In the genomic region with DNA sequence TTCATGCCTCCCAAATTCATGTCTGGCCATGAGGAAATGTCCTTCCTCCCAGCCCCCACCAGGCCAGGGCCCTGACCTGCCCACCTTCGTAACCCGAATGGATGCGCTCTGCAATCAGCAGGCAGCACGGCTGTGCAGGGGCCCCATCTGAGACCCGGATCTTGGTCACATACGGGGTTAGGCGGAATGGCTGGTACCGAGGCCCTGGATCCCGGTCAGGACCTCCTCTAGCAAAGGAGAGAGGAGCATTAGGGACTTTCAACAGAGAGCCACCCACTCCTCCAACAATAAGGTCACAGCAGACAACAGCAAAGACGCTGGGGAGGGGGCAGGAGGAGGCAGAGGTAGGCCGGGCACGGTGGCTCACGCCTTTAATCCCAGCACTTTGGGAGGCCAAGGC, we compare ENCODE assay signal across 23 cellular contexts. TPM values are rescaled to one million over a fixed set of nuclear protein-coding genes. Genes with fewer than 3 reads are reported as not detected.
DNase-seq lines count a peak whose midpoint lies in the region; ATAC-seq and TF ChIP-seq lines count a peak whose summit lies in the region.
"Had no signal": no experiment of that assay in that cellular context is flagged by ENCODE, and none has a peak within 500 bp of the region (broad histone marks: within the 10 kb centered on the region; RNA-seq: fewer than 3 reads in every experiment).

No MANE protein-coding gene starts in this region.

- H3K4me3 ChIP-seq in tibial nerve: no peak overlapping the region
- H3K4me3 ChIP-seq: GM12878, K562, mucosa of descending colon had no signal

- H3K4me1 ChIP-seq in tibial nerve: peaks cover 3 to 75% (median 30%) of the 10 kb centered on the region in 4 donors

- H3K27ac Mint-ChIP-seq in T-helper 17 cell: no peak overlapping the region
- H3K27ac Mint-ChIP-seq in central memory CD8-positive, alpha-beta T cell (ENCODE audit: low read depth): no peak overlapping the region
- no peak overlapping the region for H3K27ac Mint-ChIP-seq in neural crest cell (ENCODE audit: unreplicated experiment)
- H3K27ac Mint-ChIP-seq: activated CD4-positive, alpha-beta memory T cell treated with anti-CD3 and anti-CD28 coated beads for 36 hours had no signal

- TF ChIP-seq CTCF in neural crest cell (conservative IDR thresholded peaks at IDR 0.05) (no peak), tibial nerve (IDR thresholded peaks at IDR 0.05) (no peak)

- H3K36me3 ChIP-seq in tibial nerve: peaks cover 39 to 76% (median 62%) of the 10 kb centered on the region in 3 donors

- H3K4me1 Mint-ChIP-seq in T-helper 17 cell (peaks cover 57% of the 10 kb centered on the region), neural crest cell (peaks cover 6% of the 10 kb centered on the region)
- H3K4me1 Mint-ChIP-seq in central memory CD8-positive, alpha-beta T cell: peaks cover 32% of the 10 kb centered on the region

- peak overlapping the region; percentile 68 for H3K4me3 Mint-ChIP-seq in T-helper 17 cell
- H3K4me3 Mint-ChIP-seq in central memory CD8-positive, alpha-beta T cell: peak overlapping the region; percentile 64
- H3K4me3 Mint-ChIP-seq in neural crest cell: peak overlapping the region; percentile 19
- H3K4me3 Mint-ChIP-seq: activated CD4-positive, alpha-beta memory T cell treated with anti-CD3 and anti-CD28 coated beads for 36 hours had no signal

- H3K27ac ChIP-seq in tibial nerve: peak overlapping the region; percentile 44 to 100 (median 100)
- no peak overlapping the region for H3K27ac ChIP-seq in substantia nigra (ENCODE audit: low read depth, low read length, poor library complexity, severe bottlenecking)

- no peak for TF ChIP-seq EP300 in tibial nerve (IDR thresholded peaks at IDR 0.05)

- H3K27me3 Mint-ChIP-seq in T-helper 17 cell (no peaks in the 10 kb centered on the region), neural crest cell (ENCODE audit: low read depth) (no peaks in the 10 kb centered on the region)
- no peaks in the 10 kb centered on the region for H3K27me3 Mint-ChIP-seq in central memory CD8-positive, alpha-beta T cell
- H3K27me3 Mint-ChIP-seq: activated CD4-positive, alpha-beta memory T cell treated with anti-CD3 and anti-CD28 coated beads for 36 hours had no signal

- H3K9me3 Mint-ChIP-seq in central memory CD8-positive, alpha-beta T cell: no peaks in the 10 kb centered on the region
- no peaks in the 10 kb centered on the region for H3K9me3 Mint-ChIP-seq in neural crest cell
- H3K9me3 Mint-ChIP-seq: activated CD4-positive, alpha-beta memory T cell treated with anti-CD3 and anti-CD28 coated beads for 36 hours had no signal

- no peak for TF ChIP-seq POLR2A in tibial nerve (IDR thresholded peaks at IDR 0.05)

- WGBS in tibial nerve, 2 donors: 90 to 92% methylated on average over 13 of the region's 13 CpGs

- H3K9me3 ChIP-seq in T-helper 17 cell (ENCODE audit: control insufficient read depth, low read length, poor library complexity, severe bottlenecking) (no peaks in the 10 kb centered on the region), tibial nerve (no peaks in the 10 kb centered on the region)
- H3K9me3 ChIP-seq: mucosa of descending colon had no signal

- H3K36me3 Mint-ChIP-seq in T-helper 17 cell (ENCODE audit: low read depth) (peaks cover 26% of the 10 kb centered on the region), neural crest cell (ENCODE audit: low read depth) (peaks cover 4% of the 10 kb centered on the region)
- H3K36me3 Mint-ChIP-seq in central memory CD8-positive, alpha-beta T cell (ENCODE audit: insufficient read depth): peaks cover 97% of the 10 kb centered on the region

- no peak for ATAC-seq in T-helper 17 cell
- no peak for ATAC-seq in central memory CD8-positive, alpha-beta T cell (replicated peaks; ENCODE audit: extremely low read depth, poor library complexity, severe bottlenecking)
- ATAC-seq: GM12878, HCT116, K562, mucosa of descending colon had no signal

- DNase-seq in T-helper 17 cell: no peak
- DNase-seq in central memory CD8-positive, alpha-beta T cell (ENCODE audit: low spot score in 2 of 2): no peak
- DNase-seq in neural crest cell (ENCODE audit: low read depth, low spot score): no peak
- DNase-seq in tibial nerve (ENCODE audit: low spot score in 2 of 2): no peak
- no peak for DNase-seq in substantia nigra (lab: John Stamatoyannopoulos, UW)
- no peak for DNase-seq in DMS79 (lab: John Stamatoyannopoulos, UW)
- no peak for DNase-seq in SW 1271 (lab: John Stamatoyannopoulos, UW)
- DNase-seq: activated CD4-positive, alpha-beta memory T cell treated with anti-CD3 and anti-CD28 coated beads for 36 hours; activated gamma-delta T cell; dermis blood vessel endothelial cell; DMS79 treated with DMSO at 0.1 percent for 48 hours; head of caudate nucleus; NCI-H1694 treated with DMSO at 0.1 percent for 48 hours; NCI-H2171 treated with DMSO at 0.1 percent for 48 hours; NCI-H526 treated with DMSO at 0.1 percent for 48 hours; RPMI8226; T-helper 9 cell had no signal

- no peaks in the 10 kb centered on the region for H3K27me3 ChIP-seq in tibial nerve

RNA-seq across cellular contexts. Expression of a gene that starts 3.6 kb away (rescaled TPM):
- 1,000 to 10,000 TPM; 1,926 to 2,038 TPM for total RNA-seq in T-helper 17 cell
- total RNA-seq in neural crest cell: 38.3 and 51.6 TPM in 2 replicates
- total RNA-seq in tibial nerve: 100 to 1,000 TPM; 157 to 328 (median 204) TPM

RNA-seq across cellular contexts. Expression of a gene that starts 14.2 kb away (rescaled TPM):
- total RNA-seq in T-helper 17 cell (100 to 1,000 TPM; 209 to 252 TPM), neural crest cell (47.2 and 49.7 TPM in 2 replicates), tibial nerve (10 to 100 TPM; 48.0 to 72.1 (median 59.0) TPM)

RNA-seq across cellular contexts. Expression of a gene that starts 24.7 kb away (rescaled TPM):
- total RNA-seq in T-helper 17 cell (not detected), neural crest cell (0.41 and 0.56 TPM in 2 replicates), tibial nerve (1 to 10 TPM in 1 of 4 donors, not detected in 3; 2.1 TPM)
- total RNA-seq: dermis blood vessel endothelial cell, liver had no signal

RNA-seq across cellular contexts. Expression of a gene that starts 27.6 kb away (rescaled TPM):
- total RNA-seq in T-helper 17 cell: 10 to 100 TPM; 33.0 to 33.9 TPM
- 41.4 and 45.7 TPM in 2 replicates for total RNA-seq in neural crest cell
- total RNA-seq in tibial nerve: 10 to 100 TPM; 28.2 to 47.1 (median 38.2) TPM

RNA-seq across cellular contexts. Expression of a gene that starts 30.2 kb away (rescaled TPM):
- not detected for total RNA-seq in T-helper 17 cell
- 0.09 TPM in 1 of 2 replicates, not detected in the other for total RNA-seq in neural crest cell
- total RNA-seq in tibial nerve: not detected
- total RNA-seq: CD8-positive, alpha-beta memory T cell; dermis blood vessel endothelial cell; GM12878; liver; mucosa of descending colon had no signal

Comparison
In these comparisons a context has a peak if more than half of its experiments do, and no peak if none do; other contexts are left out.
1. RNA of a gene that starts 3.6 kb away (total RNA-seq): 1,926 to 2,038 TPM in T-helper 17 cell; 157 to 328 TPM in tibial nerve and 38.3 to 51.6 TPM in neural crest cell; every median in the first group is over 4 times any median in the second.
2. Peak in every context shown above with its lines, with median percentiles within 50 percentile points of each other: H3K4me3 Mint-ChIP-seq.